ENCODE assay signal across 1 cellular context in genomic region chr12:40957417-40957816, GRCh38.
TF ChIP-seq lines count a peak whose summit lies in the region.

No MANE protein-coding gene starts in this region.

TF ChIP-seq in HEK293, 187 proteins besides CTCF, POLR2A, EP300 and RAD21 (continued from another document):
- TF ChIP-seq ZNF518A (tag by site-specific recombination; conservative IDR thresholded peaks at IDR 0.05; ENCODE audit: low read depth), result no peak; the same call in 1 of the 2 replicates
